In the genomic region with DNA sequence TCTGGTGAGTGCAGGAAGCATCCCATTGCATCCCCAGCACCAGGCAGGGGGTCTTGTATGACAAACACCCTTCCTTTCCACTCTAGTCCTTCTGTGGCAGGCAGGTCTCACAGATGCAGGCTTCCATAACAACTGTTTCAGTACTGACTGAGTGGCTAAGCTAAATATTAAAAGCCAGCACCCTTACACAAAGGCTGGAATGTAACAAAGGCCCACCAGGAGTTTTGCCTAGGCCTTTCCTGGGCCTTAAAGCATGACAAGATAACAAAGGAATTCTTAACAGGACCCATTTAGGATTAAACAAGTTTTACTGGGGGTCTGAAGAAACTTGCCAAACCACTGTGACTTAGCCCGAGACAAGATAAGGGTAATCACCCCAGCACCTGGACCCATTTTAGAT, we compare ENCODE assay signal across 27 cellular contexts.
"Had no signal": no experiment of that assay in that cellular context is flagged by ENCODE, and none has a peak within 500 bp of the region (broad histone marks: within the 10 kb centered on the region; RNA-seq: fewer than 3 reads in every experiment).

No MANE protein-coding gene starts in this region.

- H3K4me2 ChIP-seq: hepatocyte had no signal

- H3K79me2 ChIP-seq: hepatocyte, parathyroid adenoma had no signal

- H3K27ac Mint-ChIP-seq: activated CD4-positive, alpha-beta memory T cell treated with anti-CD3 and anti-CD28 coated beads, Interleukin-2, amount 10 ng/mL, durations not matched to agents 7 days and 5 days; activated CD4-positive, alpha-beta T cell treated with anti-CD3 and anti-CD28 coated beads, Interleukin-2, amount 10 ng/mL, durations not matched to agents 7 days and 5 days; activated naive CD4-positive, alpha-beta T cell treated with anti-CD3 and anti-CD28 coated beads, Interleukin-2, amount 10 ng/mL, durations not matched to agents 7 days and 5 days; activated naive CD8-positive, alpha-beta T cell treated with anti-CD3 and anti-CD28 coated beads, Interleukin-2, amount 10 ng/mL, durations not matched to agents 7 days and 5 days; activated T-cell treated with anti-CD3 and anti-CD28 coated beads, Interleukin-2, amount 50 U/mL, for 24 hours had no signal

- H3K9ac ChIP-seq: parathyroid adenoma had no signal

- H3K9me3 ChIP-seq: ascending aorta, colonic mucosa, right atrium auricular region, spleen had no signal

- H3K36me3 Mint-ChIP-seq: activated naive CD4-positive, alpha-beta T cell treated with anti-CD3 and anti-CD28 coated beads, Interleukin-2, amount 10 ng/mL, durations not matched to agents 7 days and 5 days; activated naive CD8-positive, alpha-beta T cell treated with anti-CD3 and anti-CD28 coated beads, Interleukin-2, amount 10 ng/mL, durations not matched to agents 7 days and 5 days; brain; naive thymus-derived CD8-positive, alpha-beta T cell had no signal

- H3K4me1 ChIP-seq: ascending aorta, colonic mucosa, gastroesophageal sphincter, parathyroid adenoma, tibial nerve had no signal

- ATAC-seq: gastroesophageal sphincter; naive thymus-derived CD8-positive, alpha-beta T cell had no signal

- H3K27ac ChIP-seq: ascending aorta, cardiac muscle cell, colonic mucosa, dorsolateral prefrontal cortex, gastroesophageal sphincter, hepatocyte, parathyroid adenoma, right atrium auricular region, spleen, tibial nerve had no signal

- H3K4me3 ChIP-seq: ascending aorta, cardiac muscle cell, colonic mucosa, dorsolateral prefrontal cortex, gastroesophageal sphincter, hepatocyte, right atrium auricular region, spleen, tibial nerve had no signal

- DNase-seq: activated CD4-positive, alpha-beta memory T cell treated with anti-CD3 and anti-CD28 coated beads, Interleukin-2, amount 10 ng/mL, durations not matched to agents 7 days and 5 days; activated CD4-positive, alpha-beta T cell treated with anti-CD3 and anti-CD28 coated beads for 1 hour; activated CD4-positive, alpha-beta T cell treated with anti-CD3 and anti-CD28 coated beads, Interleukin-2, amount 10 ng/mL, durations not matched to agents 7 days and 5 days; activated CD8-positive, alpha-beta memory T cell treated with anti-CD3 and anti-CD28 coated beads, Interleukin-2, amount 50 U/mL, for 48 hours; activated gamma-delta T cell; activated naive CD4-positive, alpha-beta T cell treated with anti-CD3 and anti-CD28 coated beads, Interleukin-2, amount 10 ng/mL, durations not matched to agents 7 days and 5 days; activated naive CD8-positive, alpha-beta T cell treated with anti-CD3 and anti-CD28 coated beads, Interleukin-2, amount 10 ng/mL, durations not matched to agents 7 days and 5 days; activated T-cell treated with anti-CD3 and anti-CD28 coated beads, Interleukin-2, amount 50 U/mL, for 24 hours; cerebellar nuclear complex; effector memory CD4-positive, alpha-beta T cell; erythroblast; kidney; left colon; naive thymus-derived CD8-positive, alpha-beta T cell; spleen; stimulated activated naive CD4-positive, alpha-beta T cell; T-helper 2 cell had no signal

- H3K4me3 Mint-ChIP-seq: activated CD4-positive, alpha-beta memory T cell treated with anti-CD3 and anti-CD28 coated beads, Interleukin-2, amount 10 ng/mL, durations not matched to agents 7 days and 5 days; activated CD4-positive, alpha-beta T cell treated with anti-CD3 and anti-CD28 coated beads, Interleukin-2, amount 10 ng/mL, durations not matched to agents 7 days and 5 days; activated naive CD4-positive, alpha-beta T cell treated with anti-CD3 and anti-CD28 coated beads, Interleukin-2, amount 10 ng/mL, durations not matched to agents 7 days and 5 days; activated naive CD8-positive, alpha-beta T cell treated with anti-CD3 and anti-CD28 coated beads, Interleukin-2, amount 10 ng/mL, durations not matched to agents 7 days and 5 days; activated T-cell treated with anti-CD3 and anti-CD28 coated beads, Interleukin-2, amount 50 U/mL, for 24 hours; brain; naive thymus-derived CD8-positive, alpha-beta T cell had no signal

- H3K9me3 Mint-ChIP-seq: activated CD4-positive, alpha-beta memory T cell treated with anti-CD3 and anti-CD28 coated beads, Interleukin-2, amount 10 ng/mL, durations not matched to agents 7 days and 5 days; activated CD4-positive, alpha-beta T cell treated with anti-CD3 and anti-CD28 coated beads, Interleukin-2, amount 10 ng/mL, durations not matched to agents 7 days and 5 days; activated naive CD4-positive, alpha-beta T cell treated with anti-CD3 and anti-CD28 coated beads, Interleukin-2, amount 10 ng/mL, durations not matched to agents 7 days and 5 days; activated naive CD8-positive, alpha-beta T cell treated with anti-CD3 and anti-CD28 coated beads, Interleukin-2, amount 10 ng/mL, durations not matched to agents 7 days and 5 days; activated T-cell treated with anti-CD3 and anti-CD28 coated beads, Interleukin-2, amount 50 U/mL, for 24 hours; naive thymus-derived CD8-positive, alpha-beta T cell had no signal

- H3K4me1 Mint-ChIP-seq: activated CD4-positive, alpha-beta memory T cell treated with anti-CD3 and anti-CD28 coated beads, Interleukin-2, amount 10 ng/mL, durations not matched to agents 7 days and 5 days; activated CD4-positive, alpha-beta T cell treated with anti-CD3 and anti-CD28 coated beads, Interleukin-2, amount 10 ng/mL, durations not matched to agents 7 days and 5 days; activated naive CD4-positive, alpha-beta T cell treated with anti-CD3 and anti-CD28 coated beads, Interleukin-2, amount 10 ng/mL, durations not matched to agents 7 days and 5 days; activated naive CD8-positive, alpha-beta T cell treated with anti-CD3 and anti-CD28 coated beads, Interleukin-2, amount 10 ng/mL, durations not matched to agents 7 days and 5 days; naive thymus-derived CD8-positive, alpha-beta T cell had no signal

- H2AFZ ChIP-seq: hepatocyte, parathyroid adenoma had no signal

- H3K27me3 ChIP-seq: ascending aorta, right atrium auricular region, tibial nerve had no signal

- H3K36me3 ChIP-seq: ascending aorta, cardiac muscle cell, colonic mucosa, gastroesophageal sphincter, right atrium auricular region, spleen, tibial nerve had no signal
